ENCODE assay signal across 26 cellular contexts in genomic region chr2:15618449-15618855, GRCh38.
"Had no signal": no experiment of that assay in that cellular context is flagged by ENCODE, and none has a peak within 500 bp of the region (broad histone marks: within the 10 kb centered on the region; RNA-seq: fewer than 3 reads in every experiment).

No MANE protein-coding gene starts in this region.

- DNase-seq: glutamatergic neuron; heart left ventricle; hypothalamus; immature natural killer cell; lower lobe of right lung; mammary epithelial cell; mesenchymal stem cell; naive thymus-derived CD8-positive, alpha-beta T cell; occipital lobe; psoas muscle; sigmoid colon; small intestine; stimulated activated CD4-positive, alpha-beta T cell treated with anti-CD3 and anti-CD28 coated beads, Interleukin-1b, Interleukin-23, amount 100 ng/mL, for 48 hours; stimulated activated CD4-positive, alpha-beta T cell treated with anti-CD3 and anti-CD28 coated beads, Interleukin-2, amount 100 ng/mL, for 48 hours; stimulated activated naive B cell treated with anti-CD40 and anti-IgM and Interleukin-4, amounts not matched to agents 10 μg/mL and 1 μg/mL and 100 μg/mL, for 72 hours; stimulated activated naive CD8-positive, alpha-beta T cell treated with anti-CD3 and anti-CD28 coated beads, Interleukin-15, Interleukin-2, amounts not matched to agents 100 U/mL and 50 U/mL, for 24 hours; stomach; testis; thyroid gland; transverse colon had no signal

- H3K9ac ChIP-seq: parathyroid adenoma had no signal

- H2AFZ ChIP-seq: parathyroid adenoma had no signal

- H3K4me1 Mint-ChIP-seq: nephron, neural crest cell had no signal

- H3K79me2 ChIP-seq: parathyroid adenoma had no signal

- FAIRE-seq: urothelium cell line had no signal

- H3K27me3 Mint-ChIP-seq: naive thymus-derived CD8-positive, alpha-beta T cell; stimulated activated naive B cell treated with anti-CD40 and anti-IgM and Interleukin-4, amounts not matched to agents 10 μg/mL and 1 μg/mL and 100 μg/mL, for 72 hours had no signal

- H3K27ac ChIP-seq: heart left ventricle, lower lobe of right lung, neutrophil, parathyroid adenoma, psoas muscle, sigmoid colon, stomach, testis, thyroid gland, transverse colon, upper lobe of left lung had no signal

- H3K4me3 Mint-ChIP-seq: immature natural killer cell; naive thymus-derived CD8-positive, alpha-beta T cell; nephron; neural crest cell; stimulated activated naive B cell treated with anti-CD40 and anti-IgM and Interleukin-4, amounts not matched to agents 10 μg/mL and 1 μg/mL and 100 μg/mL, for 72 hours had no signal

- ATAC-seq: lower lobe of right lung; naive thymus-derived CD8-positive, alpha-beta T cell; psoas muscle; stimulated activated naive B cell treated with anti-CD40 and anti-IgM and Interleukin-4, amounts not matched to agents 10 μg/mL and 1 μg/mL and 100 μg/mL, for 72 hours had no signal

- H3K27ac Mint-ChIP-seq: immature natural killer cell; naive thymus-derived CD8-positive, alpha-beta T cell; nephron; stimulated activated naive B cell treated with anti-CD40 and anti-IgM and Interleukin-4, amounts not matched to agents 10 μg/mL and 1 μg/mL and 100 μg/mL, for 72 hours had no signal

- H3K9me3 ChIP-seq: heart left ventricle, lower lobe of right lung, neutrophil, psoas muscle, sigmoid colon, stomach, testis, thyroid gland, transverse colon, upper lobe of left lung had no signal

- H3K4me1 ChIP-seq: lower lobe of right lung, parathyroid adenoma, psoas muscle, sigmoid colon, testis, thyroid gland, transverse colon, upper lobe of left lung had no signal

- H3K4me3 ChIP-seq: heart left ventricle, lower lobe of right lung, psoas muscle, sigmoid colon, stomach, testis, thyroid gland, transverse colon, upper lobe of left lung had no signal

- H3K9me3 Mint-ChIP-seq: immature natural killer cell; naive thymus-derived CD8-positive, alpha-beta T cell; nephron; neural crest cell had no signal

- H3K27me3 ChIP-seq: heart left ventricle, neutrophil, sigmoid colon, stomach, testis, thyroid gland, transverse colon, upper lobe of left lung had no signal
